ENCODE assay signal across 13 cellular contexts in the genomic region with DNA sequence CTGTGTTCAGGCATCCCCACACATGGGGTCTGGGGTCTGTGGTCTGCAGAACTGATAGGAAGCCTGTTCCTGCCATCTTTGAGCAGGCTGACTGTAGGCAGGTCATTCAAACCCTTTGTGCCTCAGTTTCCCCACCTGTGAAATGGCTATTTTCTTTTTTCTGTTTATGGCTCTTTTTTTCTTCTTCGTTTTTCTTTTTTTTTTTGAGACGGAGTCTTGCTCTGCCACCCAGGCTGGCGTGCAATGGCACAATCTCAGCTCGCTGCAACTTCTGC.
A peak's percentile ranks its signal among the peaks of the same experiment; 100 is the strongest.
DNase-seq lines count a peak whose midpoint lies in the region; ATAC-seq, FAIRE-seq and TF ChIP-seq lines count a peak whose summit lies in the region.
"Had no signal": no experiment of that assay in that cellular context is flagged by ENCODE, and none has a peak within 500 bp of the region (broad histone marks: within the 10 kb centered on the region; RNA-seq: fewer than 3 reads in every experiment).

No MANE protein-coding gene starts in this region.

- no peak for TF ChIP-seq EP300 in gastroesophageal sphincter (IDR thresholded peaks at IDR 0.05)

- no peak for ATAC-seq in heart left ventricle
- ATAC-seq in gastroesophageal sphincter, result no peak

- DNase-seq in right atrium auricular region (ENCODE audit: low spot score), result no peak
- DNase-seq in heart left ventricle, result no peak
- no peak for DNase-seq in spleen
- no peak for DNase-seq in trophoblast cell
- no peak for DNase-seq in D721Med (ENCODE audit: insufficient read length, low spot score)
- DNase-seq: Kasumi-1, NCI-H1694, NCI-H2171 treated with DMSO at 0.1 percent for 48 hours, NCI-H526 had no signal

- no peak overlapping the region for H3K23ac ChIP-seq in trophoblast cell (ENCODE audit: low read length)

- H3K36me3 ChIP-seq in right atrium auricular region (no peaks in the 10 kb centered on the region), heart left ventricle (peaks cover 0 to 4% (median 0%) of the 10 kb centered on the region in 9 donors), gastroesophageal sphincter (peaks cover 0 to 8% of the 10 kb centered on the region in 2 donors), rectal smooth muscle tissue (ENCODE audit: control insufficient read depth, insufficient read depth, low read length) (no peaks in the 10 kb centered on the region), spleen (peaks cover 0 to 15% (median 3%) of the 10 kb centered on the region in 6 donors), trophoblast cell (ENCODE audit: control insufficient read depth in 1 of 2, insufficient read depth in 2 of 2, low read length in 2 of 2) (no peaks in the 10 kb centered on the region)

- H3K4me3 ChIP-seq in right atrium auricular region (no peak overlapping the region), heart left ventricle (no peak overlapping the region), gastroesophageal sphincter (no peak overlapping the region), rectal smooth muscle tissue (ENCODE audit: low read length) (peak overlapping the region; percentile 37), spleen (no peak overlapping the region), trophoblast cell (ENCODE audit: low read depth, low read length) (no peak overlapping the region)

- H2BK12ac ChIP-seq in trophoblast cell (ENCODE audit: low read length), result no peak overlapping the region

- intact Hi-C loops in heart left ventricle (cut with DNase I), result loop anchor here in 1 of 10 donors (5.0 kb wide), 1 partner anchor 41 kb away; no protein-coding TSS in a partner anchor
- intact Hi-C loops in spleen (cut with DNase I; ENCODE audit: low total_unique reads), result no loop called here

- FAIRE-seq in D721Med (lab: Jason Lieb, UNC), result no peak
- FAIRE-seq: A204.1, H54 had no signal

- 91 to 96% (median 94%) methylated on average over 4 of the region's 4 CpGs for WGBS in heart left ventricle, 4 donors
- WGBS in gastroesophageal sphincter (ENCODE audit: low coverage in 1 of 2), 2 donors, result 73% methylated on average over 4 of the region's 4 CpGs; no CpG with 5 or more reads in 1 of the 2 donors
- 89 to 99% (median 92%) methylated on average over 4 of the region's 4 CpGs for WGBS in spleen, 5 donors
- WGBS in trophoblast cell (ENCODE audit: extremely low coverage, insufficient coverage, insufficient read length), result no CpG with 5 or more reads among the region's 4 CpGs

- TF ChIP-seq CTCF in right atrium auricular region (IDR thresholded peaks at IDR 0.05) (no peak), heart left ventricle (IDR thresholded peaks at IDR 0.05) (no peak), gastroesophageal sphincter (IDR thresholded peaks at IDR 0.05) (no peak), spleen (IDR thresholded peaks at IDR 0.05 in 8 of 11, conservative IDR thresholded peaks at IDR 0.05 in 3 of 11) (no peak), D721Med (IDR thresholded peaks at IDR 0.05; ENCODE audit: insufficient read depth, missing control alignments) (no peak)

- no peak overlapping the region for H3K14ac ChIP-seq in trophoblast cell (ENCODE audit: low read length)

- H3K27me3 ChIP-seq in right atrium auricular region (no peaks in the 10 kb centered on the region), heart left ventricle (no peaks in the 10 kb centered on the region), gastroesophageal sphincter (no peaks in the 10 kb centered on the region), rectal smooth muscle tissue (ENCODE audit: control insufficient read depth, insufficient read depth, low read length) (peaks cover 3% of the 10 kb centered on the region), spleen (replicated peaks in 1 of 7) (no peaks in the 10 kb centered on the region), trophoblast cell (ENCODE audit: insufficient read depth, low read length) (no peaks in the 10 kb centered on the region)

- H2AFZ ChIP-seq in trophoblast cell (ENCODE audit: insufficient read depth, low read length, poor library complexity), result no peak overlapping the region

- H3K9ac ChIP-seq in rectal smooth muscle tissue (ENCODE audit: low read length) (no peak overlapping the region), trophoblast cell (ENCODE audit: low read length) (no peak overlapping the region)

- H3K9me3 ChIP-seq in right atrium auricular region, result no peaks in the 10 kb centered on the region
- H3K9me3 ChIP-seq in heart left ventricle, result no peaks in the 10 kb centered on the region
- no peaks in the 10 kb centered on the region for H3K9me3 ChIP-seq in gastroesophageal sphincter
- H3K9me3 ChIP-seq in spleen, result no peaks in the 10 kb centered on the region
- peaks cover 3% of the 10 kb centered on the region for H3K9me3 ChIP-seq in trophoblast cell (ENCODE audit: insufficient read depth, low read depth, low read length)

- H4K91ac ChIP-seq in trophoblast cell (ENCODE audit: low read depth, low read length), result no peak overlapping the region

- H2AK5ac ChIP-seq in trophoblast cell (ENCODE audit: low read length), result no peak overlapping the region

- no peak for TF ChIP-seq POLR2A in heart left ventricle (IDR thresholded peaks at IDR 0.05)
- no peak for TF ChIP-seq POLR2A in gastroesophageal sphincter (IDR thresholded peaks at IDR 0.05)
- TF ChIP-seq POLR2A in spleen (IDR thresholded peaks at IDR 0.05), result no peak

- H3K27ac ChIP-seq in right atrium auricular region, result peak overlapping the region; percentile 51 to 61
- peak overlapping the region in 5 of 12 donors; percentile 46 to 83 (median 64) for H3K27ac ChIP-seq in heart left ventricle
- H3K27ac ChIP-seq in gastroesophageal sphincter, result peak overlapping the region; percentile 35 to 88 (median 83)
- H3K27ac ChIP-seq in rectal smooth muscle tissue (ENCODE audit: low read depth, low read length), result peak overlapping the region; percentile 92
- no peak overlapping the region for H3K27ac ChIP-seq in spleen
- H3K27ac ChIP-seq in trophoblast cell (ENCODE audit: low read depth, low read length), result no peak overlapping the region

- H3K79me1 ChIP-seq in trophoblast cell (ENCODE audit: low read length), result no peaks in the 10 kb centered on the region

- no peak overlapping the region for H3K4ac ChIP-seq in trophoblast cell (ENCODE audit: low read depth, low read length)

- H4K12ac ChIP-seq in trophoblast cell (ENCODE audit: low read depth, low read length), result no peak overlapping the region

- H3K79me2 ChIP-seq in trophoblast cell (ENCODE audit: control insufficient read depth, insufficient read depth, low read length, poor library complexity), result no peaks in the 10 kb centered on the region

- H4K8ac ChIP-seq in trophoblast cell (ENCODE audit: low read depth, low read length), result no peak overlapping the region

- H3K4me1 ChIP-seq in right atrium auricular region (peaks cover 0 to 16% of the 10 kb centered on the region in 2 donors), heart left ventricle (peaks cover 0 to 18% (median 6%) of the 10 kb centered on the region in 12 donors), gastroesophageal sphincter (peaks cover 6 to 65% (median 17%) of the 10 kb centered on the region in 3 donors), rectal smooth muscle tissue (ENCODE audit: control insufficient read depth, insufficient read depth, low read length) (peaks cover 24% of the 10 kb centered on the region), spleen (peaks cover 0 to 17% (median 7%) of the 10 kb centered on the region in 6 donors), trophoblast cell (ENCODE audit: control insufficient read depth in 1 of 2, insufficient read depth in 2 of 2, low read length in 2 of 2) (peaks cover 0 to 4% of the 10 kb centered on the region in 2 experiments)

- no peak overlapping the region for H3K4me2 ChIP-seq in trophoblast cell (ENCODE audit: low read length)

- H2BK120ac ChIP-seq in trophoblast cell (ENCODE audit: insufficient read depth, low read length, poor library complexity), result no peak overlapping the region

- H3K18ac ChIP-seq in trophoblast cell (ENCODE audit: low read length), result no peak overlapping the region

- H2BK5ac ChIP-seq in trophoblast cell (ENCODE audit: low read depth, low read length, poor library complexity), result no peak overlapping the region

Comparison
In these comparisons a context has a peak if more than half of its experiments do, and no peak if none do; other contexts are left out.
1. H3K27ac ChIP-seq: peak in right atrium auricular region (2 of 2), gastroesophageal sphincter (4 of 4) and rectal smooth muscle tissue (single experiment); none in spleen (0 of 8) and trophoblast cell (single experiment).